In the genomic region with DNA sequence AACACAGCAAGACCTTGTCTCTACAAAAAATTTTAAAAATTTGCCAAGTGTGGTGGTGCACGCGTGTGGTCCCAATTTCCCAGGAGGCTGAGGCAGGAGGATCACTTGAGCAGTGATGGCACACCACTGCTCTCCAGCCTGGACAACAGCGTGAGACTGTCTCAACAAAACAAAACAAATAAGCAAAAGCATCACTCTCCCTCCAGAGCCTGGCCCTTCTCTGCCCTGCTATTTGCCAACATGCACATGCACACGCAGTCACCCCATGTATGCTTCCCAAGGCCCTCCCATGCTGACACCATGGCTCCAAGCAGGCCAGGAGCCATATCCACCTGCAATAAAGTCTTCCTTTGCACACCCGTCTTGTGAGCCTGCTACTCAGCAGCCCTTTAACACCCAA, we compare ENCODE assay signal across 29 cellular contexts. TPM values are rescaled to one million over a fixed set of nuclear protein-coding genes. Genes with fewer than 3 reads are reported as not detected.
DNase-seq lines count a peak whose midpoint lies in the region; ATAC-seq and TF ChIP-seq lines count a peak whose summit lies in the region.
"Had no signal": no experiment of that assay in that cellular context is flagged by ENCODE, and none has a peak within 500 bp of the region (broad histone marks: within the 10 kb centered on the region; RNA-seq: fewer than 3 reads in every experiment).

No MANE protein-coding gene starts in this region.

- 94% methylated on average over 5 of the region's 5 CpGs for WGBS in prostate gland

- no peak overlapping the region for H3K4me2 ChIP-seq in neural progenitor cell

- H3K27ac Mint-ChIP-seq in activated CD8-positive, alpha-beta T cell treated with anti-CD3 and anti-CD28 coated beads, Interleukin-2, amount 10 ng/mL, durations not matched to agents 7 days and 5 days: peak overlapping the region; percentile 36
- H3K27ac Mint-ChIP-seq in activated CD8-positive, alpha-beta T cell treated with anti-CD3 and anti-CD28 coated beads for 36 hours: no peak overlapping the region
- peak overlapping the region; percentile 9 for H3K27ac Mint-ChIP-seq in central memory CD8-positive, alpha-beta T cell (ENCODE audit: low read depth)
- H3K27ac Mint-ChIP-seq in neural progenitor cell: no peak overlapping the region
- H3K27ac Mint-ChIP-seq: activated naive CD8-positive, alpha-beta T cell treated with anti-CD3 and anti-CD28 coated beads for 36 hours had no signal

- no peak overlapping the region for H3K4me3 Mint-ChIP-seq in activated CD8-positive, alpha-beta T cell treated with anti-CD3 and anti-CD28 coated beads, Interleukin-2, amount 10 ng/mL, durations not matched to agents 7 days and 5 days
- H3K4me3 Mint-ChIP-seq in activated CD8-positive, alpha-beta T cell treated with anti-CD3 and anti-CD28 coated beads for 36 hours: no peak overlapping the region
- no peak overlapping the region for H3K4me3 Mint-ChIP-seq in central memory CD8-positive, alpha-beta T cell
- peak overlapping the region; percentile 35 for H3K4me3 Mint-ChIP-seq in neural progenitor cell

- H3K27ac ChIP-seq in neural progenitor cell (no peak overlapping the region), prostate gland (no peak overlapping the region)
- H3K27ac ChIP-seq: ovary, tibial artery had no signal

- POLR2A ChIA-PET in activated CD8-positive, alpha-beta T cell treated with anti-CD3 and anti-CD28 coated beads, Interleukin-2, amount 10 ng/mL, durations not matched to agents 7 days and 5 days (lab: Charles Lee): interaction anchor here (0.7 kb wide), 1 partner anchor 508 kb away, joined by 6 read pairs; no protein-coding TSS in a partner anchor
- POLR2A ChIA-PET in activated CD8-positive, alpha-beta T cell treated with anti-CD3 and anti-CD28 coated beads for 36 hours (lab: Charles Lee): interaction anchor here (0.7 to 1.4 kb wide), 2 partner anchors 10 to 13 kb away, joined by 3 read pairs; no protein-coding TSS in a partner anchor

- ATAC-seq in activated CD8-positive, alpha-beta T cell treated with anti-CD3 and anti-CD28 coated beads, Interleukin-2, amount 10 ng/mL, durations not matched to agents 7 days and 5 days: no peak
- no peak for ATAC-seq in activated CD8-positive, alpha-beta T cell treated with anti-CD3 and anti-CD28 coated beads for 36 hours
- ATAC-seq in central memory CD8-positive, alpha-beta T cell (replicated peaks; ENCODE audit: extremely low read depth, poor library complexity, severe bottlenecking): no peak
- ATAC-seq in GM18498 (IDR thresholded peaks at IDR 0.05; ENCODE audit: unreplicated experiment): no peak
- ATAC-seq: gastroesophageal sphincter, left lobe of liver, Panc1 had no signal

- H3K27me3 Mint-ChIP-seq in activated CD8-positive, alpha-beta T cell treated with anti-CD3 and anti-CD28 coated beads, Interleukin-2, amount 10 ng/mL, durations not matched to agents 7 days and 5 days (ENCODE audit: low read depth): no peaks in the 10 kb centered on the region
- no peaks in the 10 kb centered on the region for H3K27me3 Mint-ChIP-seq in activated CD8-positive, alpha-beta T cell treated with anti-CD3 and anti-CD28 coated beads for 36 hours
- H3K27me3 Mint-ChIP-seq in central memory CD8-positive, alpha-beta T cell: no peaks in the 10 kb centered on the region
- peaks cover 4% of the 10 kb centered on the region for H3K27me3 Mint-ChIP-seq in neural progenitor cell (ENCODE audit: insufficient read depth, low read depth)
- H3K27me3 Mint-ChIP-seq: activated naive CD8-positive, alpha-beta T cell treated with anti-CD3 and anti-CD28 coated beads for 36 hours had no signal

- H3K36me3 Mint-ChIP-seq in activated CD8-positive, alpha-beta T cell treated with anti-CD3 and anti-CD28 coated beads, Interleukin-2, amount 10 ng/mL, durations not matched to agents 7 days and 5 days (ENCODE audit: low read depth): peaks cover 2% of the 10 kb centered on the region
- peaks cover 12% of the 10 kb centered on the region for H3K36me3 Mint-ChIP-seq in activated CD8-positive, alpha-beta T cell treated with anti-CD3 and anti-CD28 coated beads for 36 hours (ENCODE audit: low read depth)
- H3K36me3 Mint-ChIP-seq in central memory CD8-positive, alpha-beta T cell (ENCODE audit: insufficient read depth): peaks cover 30% of the 10 kb centered on the region
- H3K36me3 Mint-ChIP-seq in neural progenitor cell: no peaks in the 10 kb centered on the region

- peaks cover 22% of the 10 kb centered on the region for H3F3A ChIP-seq in neural progenitor cell (ENCODE audit: low read depth)

- H3K4me1 Mint-ChIP-seq in activated CD8-positive, alpha-beta T cell treated with anti-CD3 and anti-CD28 coated beads, Interleukin-2, amount 10 ng/mL, durations not matched to agents 7 days and 5 days (ENCODE audit: low read depth): peaks cover 34% of the 10 kb centered on the region
- H3K4me1 Mint-ChIP-seq in activated CD8-positive, alpha-beta T cell treated with anti-CD3 and anti-CD28 coated beads for 36 hours (ENCODE audit: low read depth): peaks cover 22% of the 10 kb centered on the region
- H3K4me1 Mint-ChIP-seq in central memory CD8-positive, alpha-beta T cell: peaks cover 35% of the 10 kb centered on the region
- H3K4me1 Mint-ChIP-seq in neural progenitor cell: peaks cover 20% of the 10 kb centered on the region

- H3K36me3 ChIP-seq in neural progenitor cell: no peaks in the 10 kb centered on the region
- no peaks in the 10 kb centered on the region for H3K36me3 ChIP-seq in prostate gland
- H3K36me3 ChIP-seq: BE2C, ovary, tibial artery had no signal

- H3K79me2 ChIP-seq in neural progenitor cell (ENCODE audit: low read depth): peaks cover 24% of the 10 kb centered on the region

- H3K9me3 Mint-ChIP-seq in activated CD8-positive, alpha-beta T cell treated with anti-CD3 and anti-CD28 coated beads, Interleukin-2, amount 10 ng/mL, durations not matched to agents 7 days and 5 days (ENCODE audit: insufficient read depth): no peaks in the 10 kb centered on the region
- H3K9me3 Mint-ChIP-seq in activated CD8-positive, alpha-beta T cell treated with anti-CD3 and anti-CD28 coated beads for 36 hours: no peaks in the 10 kb centered on the region
- no peaks in the 10 kb centered on the region for H3K9me3 Mint-ChIP-seq in central memory CD8-positive, alpha-beta T cell
- no peaks in the 10 kb centered on the region for H3K9me3 Mint-ChIP-seq in neural progenitor cell
- H3K9me3 Mint-ChIP-seq: activated naive CD8-positive, alpha-beta T cell treated with anti-CD3 and anti-CD28 coated beads for 36 hours had no signal

- H3K9ac ChIP-seq in neural progenitor cell: no peak overlapping the region

- H3K4me1 ChIP-seq in neural progenitor cell (peaks cover 5% of the 10 kb centered on the region), prostate gland (replicated peaks) (no peaks in the 10 kb centered on the region)
- H3K4me1 ChIP-seq: BE2C had no signal

- no peaks in the 10 kb centered on the region for H4K20me1 ChIP-seq in neural progenitor cell (ENCODE audit: low read depth)

- peak overlapping the region; percentile 96 for H3K4me3 ChIP-seq in LNCaP clone FGC (ENCODE audit: low read depth, low read length)
- H3K4me3 ChIP-seq in neural progenitor cell: no peak overlapping the region
- H3K4me3 ChIP-seq in prostate gland: no peak overlapping the region
- H3K4me3 ChIP-seq: ovary, tibial artery had no signal

- no peak for TF ChIP-seq POLR2A in prostate gland (IDR thresholded peaks at IDR 0.05)

- H3K9me3 ChIP-seq in neural progenitor cell (ENCODE audit: low read depth) (no peaks in the 10 kb centered on the region), prostate gland (no peaks in the 10 kb centered on the region)
- H3K9me3 ChIP-seq: BE2C, Caco-2, gastroesophageal sphincter, ovary, stomach, tibial artery had no signal

- no peak overlapping the region for H2AFZ ChIP-seq in neural progenitor cell (replicated peaks)

- CTCF ChIA-PET in activated CD8-positive, alpha-beta T cell treated with anti-CD3 and anti-CD28 coated beads, Interleukin-2, amount 10 ng/mL, durations not matched to agents 7 days and 5 days (lab: Charles Lee): no interaction called here
- CTCF ChIA-PET in activated CD8-positive, alpha-beta T cell treated with anti-CD3 and anti-CD28 coated beads for 36 hours (lab: Charles Lee): interaction anchor here (2.4 kb wide), 1 partner anchor 116 kb away, joined by 10 read pairs; no protein-coding TSS in a partner anchor

- no peak for DNase-seq in activated CD8-positive, alpha-beta T cell treated with anti-CD3 and anti-CD28 coated beads, Interleukin-2, amount 10 ng/mL, durations not matched to agents 7 days and 5 days
- no peak for DNase-seq in activated CD8-positive, alpha-beta T cell treated with anti-CD3 and anti-CD28 coated beads for 36 hours
- DNase-seq in LNCaP clone FGC (ENCODE audit: low read depth) (no peak), neural progenitor cell (ENCODE audit: low spot score) (no peak), prostate gland (ENCODE audit: low spot score) (no peak)
- DNase-seq in central memory CD8-positive, alpha-beta T cell (ENCODE audit: low spot score in 2 of 2): no peak
- no peak for DNase-seq in activated CD8-positive, alpha-beta memory T cell treated with anti-CD3 and anti-CD28 coated beads for 24 hours
- DNase-seq: activated CD4-positive, CD25-positive, alpha-beta regulatory T cell treated with anti-CD3 and anti-CD28 coated beads, Interleukin-2, amount 50 U/mL, for 72 hours; activated effector memory CD4-positive, alpha-beta T cell treated with anti-CD3 and anti-CD28 coated beads, Interleukin-2, amount 50 U/mL, for 16 hours; activated naive CD8-positive, alpha-beta T cell treated with anti-CD3 and anti-CD28 coated beads for 36 hours; aorta; BE2C; Caco-2; central memory CD4-positive, alpha-beta T cell; hypothalamus; mesendoderm; NCI-H1048; NCI-H187; NCI-H2171 treated with DMSO at 0.1 percent for 48 hours; NCI-H524; ovary; SIG-M5; stimulated activated CD4-positive, alpha-beta T cell treated with anti-CD3 and anti-CD28 coated beads, Interleukin-2, amount 100 ng/mL, for 24 hours; stomach; tibial artery had no signal

- intact Hi-C loops in activated CD8-positive, alpha-beta T cell treated with anti-CD3 and anti-CD28 coated beads for 36 hours (cut with micrococcal nuclease): no loop called here
- intact Hi-C loops in prostate gland (cut with DNase I): loop anchor here (5.0 kb wide), 1 partner anchor 118 kb away; a partner anchor contains a TSS

- no peak for TF ChIP-seq CTCF in activated CD8-positive, alpha-beta T cell treated with anti-CD3 and anti-CD28 coated beads for 36 hours (IDR thresholded peaks at IDR 0.05)
- TF ChIP-seq CTCF in LNCaP clone FGC (IDR thresholded peaks at IDR 0.05; ENCODE audit: control insufficient read depth, extremely low read depth, insufficient read depth) (no peak), neural progenitor cell (IDR thresholded peaks at IDR 0.05) (no peak), prostate gland (IDR thresholded peaks at IDR 0.05) (no peak)

- H3K27me3 ChIP-seq in neural progenitor cell: no peaks in the 10 kb centered on the region
- H3K27me3 ChIP-seq in prostate gland (replicated peaks; ENCODE audit: insufficient read depth): no peaks in the 10 kb centered on the region
- H3K27me3 ChIP-seq: BE2C, gastroesophageal sphincter, ovary, stomach, tibial artery had no signal

RNA-seq across cellular contexts. Expression of a gene that starts 2.1 kb away (rescaled TPM):
- 1 to 10 TPM; 8.2 to 8.3 TPM for total RNA-seq in activated CD8-positive, alpha-beta T cell treated with anti-CD3 and anti-CD28 coated beads, Interleukin-2, amount 10 ng/mL, durations not matched to agents 7 days and 5 days
- 1 to 10 TPM; 8.3 to 8.8 TPM for total RNA-seq in activated CD8-positive, alpha-beta T cell treated with anti-CD3 and anti-CD28 coated beads for 36 hours
- total RNA-seq in neural progenitor cell (ENCODE audit: low replicate concordance) (4.2 and 6.4 TPM in 2 replicates), prostate gland (10 to 100 TPM; 14.3 to 17.5 TPM)

RNA-seq across cellular contexts. Expression of a gene that starts 2.2 kb away (rescaled TPM):
- total RNA-seq in activated CD8-positive, alpha-beta T cell treated with anti-CD3 and anti-CD28 coated beads, Interleukin-2, amount 10 ng/mL, durations not matched to agents 7 days and 5 days: 10 to 100 TPM; 29.8 to 32.5 TPM
- total RNA-seq in activated CD8-positive, alpha-beta T cell treated with anti-CD3 and anti-CD28 coated beads for 36 hours: 10 to 100 TPM; 28.8 to 32.6 TPM
- 7.3 and 14.0 TPM in 2 replicates for total RNA-seq in neural progenitor cell (ENCODE audit: low replicate concordance)
- total RNA-seq in prostate gland: 10 to 100 TPM; 10.8 to 18.6 TPM

Comparison
In these comparisons a context has a peak if more than half of its experiments do, and no peak if none do; other contexts are left out.
1. H3K27ac Mint-ChIP-seq: peak in activated CD8-positive, alpha-beta T cell treated with anti-CD3 and anti-CD28 coated beads, Interleukin-2, amount 10 ng/mL, durations not matched to agents 7 days and 5 days (single experiment) and central memory CD8-positive, alpha-beta T cell (single experiment); none in activated CD8-positive, alpha-beta T cell treated with anti-CD3 and anti-CD28 coated beads for 36 hours (single experiment) and neural progenitor cell (single experiment).